ENCODE assay signal across 26 cellular contexts in genomic region chr14:34640826-34641225, GRCh38.
"Had no signal": no experiment of that assay in that cellular context is flagged by ENCODE, and none has a peak within 500 bp of the region (broad histone marks: within the 10 kb centered on the region; RNA-seq: fewer than 3 reads in every experiment).

No MANE protein-coding gene starts in this region.

- H3K4me2 ChIP-seq: hepatocyte, neural progenitor cell had no signal

- FAIRE-seq: islet of Langerhans, pancreas had no signal

- H3K4me1 ChIP-seq: neural progenitor cell, pancreas, psoas muscle, right lobe of liver, spleen, transverse colon had no signal

- H2AFZ ChIP-seq: hepatocyte, neural progenitor cell had no signal

- H3K9ac ChIP-seq: neural progenitor cell had no signal

- ATAC-seq: effector memory CD8-positive, alpha-beta T cell; left lobe of liver; natural killer cell; pancreas; psoas muscle; stimulated activated memory B cell treated with anti-CD40 and anti-IgM and Interleukin-4, amounts not matched to agents 10 μg/mL and 1 μg/mL and 100 μg/mL, for 72 hours had no signal

- H3K27me3 Mint-ChIP-seq: central memory CD8-positive, alpha-beta T cell; effector memory CD8-positive, alpha-beta T cell; stimulated activated naive CD8-positive, alpha-beta T cell treated with anti-CD3 and anti-CD28 coated beads, Interleukin-15, Interleukin-2, amounts not matched to agents 100 ng/mL and 50 ng/mL, for 24 hours had no signal

- DNase-seq: cortex of kidney; effector memory CD8-positive, alpha-beta T cell; erythroblast; foreskin melanocyte; head of caudate nucleus; kidney glomerular epithelial cell; natural killer cell; nucleus accumbens; pancreas; psoas muscle; retina; right lobe of liver; spleen; stimulated activated CD4-positive, alpha-beta T cell treated with anti-CD3 and anti-CD28 coated beads, Interleukin-15, amount 100 ng/mL, for 24 hours; stimulated activated CD4-positive, alpha-beta T cell treated with anti-CD3 and anti-CD28 coated beads, Interleukin-1b, Interleukin-23, amount 100 ng/mL, for 48 hours; stimulated activated CD4-positive, alpha-beta T cell treated with anti-CD3 and anti-CD28 coated beads, Interleukin-4, amount 100 ng/mL, for 24 hours; transverse colon had no signal

- H3K4me3 Mint-ChIP-seq: central memory CD8-positive, alpha-beta T cell; effector memory CD8-positive, alpha-beta T cell; mesothelial cell of epicardium; natural killer cell; neural progenitor cell; stimulated activated memory B cell treated with anti-CD40 and anti-IgM and Interleukin-4, amounts not matched to agents 10 μg/mL and 1 μg/mL and 100 μg/mL, for 72 hours; stimulated activated naive CD8-positive, alpha-beta T cell treated with anti-CD3 and anti-CD28 coated beads, Interleukin-15, Interleukin-2, amounts not matched to agents 100 ng/mL and 50 ng/mL, for 24 hours had no signal

- H3K79me2 ChIP-seq: hepatocyte had no signal

- H3K36me3 Mint-ChIP-seq: mesothelial cell of epicardium; natural killer cell; neural progenitor cell; stimulated activated memory B cell treated with anti-CD40 and anti-IgM and Interleukin-4, amounts not matched to agents 10 μg/mL and 1 μg/mL and 100 μg/mL, for 72 hours had no signal

- H3K9me3 Mint-ChIP-seq: central memory CD8-positive, alpha-beta T cell; effector memory CD8-positive, alpha-beta T cell; mesothelial cell of epicardium; natural killer cell; neural progenitor cell; stimulated activated memory B cell treated with anti-CD40 and anti-IgM and Interleukin-4, amounts not matched to agents 10 μg/mL and 1 μg/mL and 100 μg/mL, for 72 hours; stimulated activated naive CD8-positive, alpha-beta T cell treated with anti-CD3 and anti-CD28 coated beads, Interleukin-15, Interleukin-2, amounts not matched to agents 100 ng/mL and 50 ng/mL, for 24 hours had no signal

- H3K27me3 ChIP-seq: hepatocyte, neural progenitor cell, pancreas, right lobe of liver, spleen, transverse colon had no signal

- H3K4me3 ChIP-seq: hepatocyte, neural progenitor cell, pancreas, psoas muscle, right lobe of liver, spleen, thoracic aorta, transverse colon had no signal

- H3K4me1 Mint-ChIP-seq: central memory CD8-positive, alpha-beta T cell; mesothelial cell of epicardium; natural killer cell; neural progenitor cell; stimulated activated memory B cell treated with anti-CD40 and anti-IgM and Interleukin-4, amounts not matched to agents 10 μg/mL and 1 μg/mL and 100 μg/mL, for 72 hours had no signal

- H3K36me3 ChIP-seq: neural progenitor cell, pancreas, right lobe of liver, spleen, thoracic aorta, transverse colon had no signal

- H3K27ac ChIP-seq: hepatocyte, neural progenitor cell, pancreas, psoas muscle, right lobe of liver, spleen, transverse colon had no signal

- H3K27ac Mint-ChIP-seq: effector memory CD8-positive, alpha-beta T cell; mesothelial cell of epicardium; natural killer cell; neural progenitor cell; stimulated activated memory B cell treated with anti-CD40 and anti-IgM and Interleukin-4, amounts not matched to agents 10 μg/mL and 1 μg/mL and 100 μg/mL, for 72 hours; stimulated activated naive CD8-positive, alpha-beta T cell treated with anti-CD3 and anti-CD28 coated beads, Interleukin-15, Interleukin-2, amounts not matched to agents 100 ng/mL and 50 ng/mL, for 24 hours had no signal

- H3K9me3 ChIP-seq: pancreas, psoas muscle, right lobe of liver, spleen, thoracic aorta, transverse colon had no signal
